9 cellular contexts compared by ENCODE assay signal in genomic region chr1:50423670-50424000, GRCh38. TPM values are rescaled to one million over a fixed set of nuclear protein-coding genes. Genes with fewer than 3 reads are reported as not detected.
A peak's percentile ranks its signal among the peaks of the same experiment; 100 is the strongest.
DNase-seq lines count a peak whose midpoint lies in the region; ATAC-seq and TF ChIP-seq lines count a peak whose summit lies in the region.
"Had no signal": no experiment of that assay in that cellular context is flagged by ENCODE, and none has a peak within 500 bp of the region (broad histone marks: within the 10 kb centered on the region; RNA-seq: fewer than 3 reads in every experiment).

No MANE protein-coding gene starts in this region.

- peaks cover 23% of the 10 kb centered on the region for H3K36me3 Mint-ChIP-seq in activated CD4-positive, alpha-beta T cell treated with anti-CD3 and anti-CD28 coated beads, Interleukin-2, amount 10 ng/mL, durations not matched to agents 24 days and 14 days (ENCODE audit: low read depth)

- H3K27me3 Mint-ChIP-seq in activated CD4-positive, alpha-beta T cell treated with anti-CD3 and anti-CD28 coated beads, Interleukin-2, amount 10 ng/mL, durations not matched to agents 24 days and 14 days: peaks cover 77% of the 10 kb centered on the region

- peak; percentile 72 for DNase-seq in activated CD4-positive, alpha-beta T cell treated with anti-CD3 and anti-CD28 coated beads, Interleukin-2, amount 10 ng/mL, durations not matched to agents 24 days and 14 days
- DNase-seq in activated CD4-positive, alpha-beta T cell treated with anti-CD3 and anti-CD28 coated beads, Interleukin-2, amount 50 U/mL, for 4 hours: no peak
- peak in 1 of 2 experiments; percentile 71 for DNase-seq in SJSA1 (ENCODE audit: low read depth in 1 of 2, low spot score in 2 of 2)
- DNase-seq in right cardiac atrium: no peak
- no peak for DNase-seq in lower leg skin (ENCODE audit: low spot score in 2 of 2)
- DNase-seq in GM03348 (ENCODE audit: low spot score): no peak
- DNase-seq in prostate gland (ENCODE audit: low spot score): no peak

- peak overlapping the region; percentile 80 for H3K27ac ChIP-seq in SJSA1
- no peak overlapping the region for H3K27ac ChIP-seq in right cardiac atrium (ENCODE audit: low read length)
- no peak overlapping the region for H3K27ac ChIP-seq in stomach smooth muscle (ENCODE audit: low read length)
- H3K27ac ChIP-seq in prostate gland: no peak overlapping the region

- TF ChIP-seq POLR2A in lower leg skin (IDR thresholded peaks at IDR 0.05): no peak
- TF ChIP-seq POLR2A in prostate gland (IDR thresholded peaks at IDR 0.05): no peak

- 2% methylated on average over 23 of the region's 23 CpGs for WGBS in right cardiac atrium
- WGBS in lower leg skin, 2 donors: 2% methylated on average over 23 of the region's 23 CpGs
- 4% methylated on average over 23 of the region's 23 CpGs for WGBS in prostate gland

- H3K27ac Mint-ChIP-seq in activated CD4-positive, alpha-beta T cell treated with anti-CD3 and anti-CD28 coated beads, Interleukin-2, amount 10 ng/mL, durations not matched to agents 24 days and 14 days: peak overlapping the region; percentile 68

- H3K4me1 Mint-ChIP-seq in activated CD4-positive, alpha-beta T cell treated with anti-CD3 and anti-CD28 coated beads, Interleukin-2, amount 10 ng/mL, durations not matched to agents 24 days and 14 days: peaks cover 41% of the 10 kb centered on the region

- TF ChIP-seq CTCF in lower leg skin (IDR thresholded peaks at IDR 0.05) (no peak), prostate gland (IDR thresholded peaks at IDR 0.05) (no peak)

- H3K4me3 ChIP-seq in SJSA1 (peak overlapping the region; percentile 57), right cardiac atrium (ENCODE audit: low read length) (peak overlapping the region; percentile 49), stomach smooth muscle (ENCODE audit: low read length in 2 of 2) (peak overlapping the region; percentile 13 to 67), lower leg skin (ENCODE audit: low read depth, poor library complexity, severe bottlenecking) (no peak overlapping the region), prostate gland (no peak overlapping the region)

- H3K4me3 Mint-ChIP-seq in activated CD4-positive, alpha-beta T cell treated with anti-CD3 and anti-CD28 coated beads, Interleukin-2, amount 10 ng/mL, durations not matched to agents 24 days and 14 days: peak overlapping the region; percentile 70

- peaks cover 22% of the 10 kb centered on the region for H3K9me3 Mint-ChIP-seq in activated CD4-positive, alpha-beta T cell treated with anti-CD3 and anti-CD28 coated beads, Interleukin-2, amount 10 ng/mL, durations not matched to agents 24 days and 14 days

- H3K9me3 ChIP-seq in SJSA1 (replicated peaks): peaks cover 8% of the 10 kb centered on the region; the same call in 1 of the 2 replicates
- no peaks in the 10 kb centered on the region for H3K9me3 ChIP-seq in right cardiac atrium (ENCODE audit: control insufficient read depth, low read length)
- H3K9me3 ChIP-seq in stomach smooth muscle (ENCODE audit: control insufficient read depth in 2 of 2, low read length in 2 of 2): peaks cover 3% of the 10 kb centered on the region in 2 donors
- no peaks in the 10 kb centered on the region for H3K9me3 ChIP-seq in prostate gland

- no peak for ATAC-seq in right cardiac atrium

- H3K36me3 ChIP-seq in SJSA1 (peaks cover 28% of the 10 kb centered on the region), stomach smooth muscle (ENCODE audit: control insufficient read depth in 2 of 2, insufficient read depth in 2 of 2, low read length in 2 of 2) (no peaks in the 10 kb centered on the region), prostate gland (no peaks in the 10 kb centered on the region)

- H3K27me3 ChIP-seq in SJSA1 (replicated peaks): no peaks in the 10 kb centered on the region; the same call in 1 of the 2 replicates
- H3K27me3 ChIP-seq in right cardiac atrium (ENCODE audit: control insufficient read depth, insufficient read depth): no peaks in the 10 kb centered on the region
- H3K27me3 ChIP-seq in stomach smooth muscle (ENCODE audit: control insufficient read depth in 1 of 2, insufficient read depth in 2 of 2, low read length in 2 of 2): peaks cover 78 to 98% of the 10 kb centered on the region in 2 donors
- peaks cover 72% of the 10 kb centered on the region for H3K27me3 ChIP-seq in prostate gland (replicated peaks; ENCODE audit: insufficient read depth)

- intact Hi-C loops in activated CD4-positive, alpha-beta T cell treated with anti-CD3 and anti-CD28 coated beads, Interleukin-2, amount 10 ng/mL, durations not matched to agents 24 days and 14 days (cut with micrococcal nuclease): no loop called here
- intact Hi-C loops in right cardiac atrium (cut with DNase I): no loop called here
- intact Hi-C loops in lower leg skin (cut with DNase I; ENCODE audit: low total_unique reads): no loop called here
- intact Hi-C loops in prostate gland (cut with DNase I): no loop called here

- H3K9ac ChIP-seq in stomach smooth muscle (ENCODE audit: low read length in 2 of 2): no peak overlapping the region

- H3K4me1 ChIP-seq in SJSA1 (replicated peaks): peaks cover 11% of the 10 kb centered on the region
- H3K4me1 ChIP-seq in right cardiac atrium (ENCODE audit: control insufficient read depth, insufficient read depth, low read length): peaks cover 6% of the 10 kb centered on the region
- peaks cover 50% of the 10 kb centered on the region for H3K4me1 ChIP-seq in stomach smooth muscle (ENCODE audit: control insufficient read depth, insufficient read depth, low read length)
- no peaks in the 10 kb centered on the region for H3K4me1 ChIP-seq in prostate gland (replicated peaks)

RNA-seq across cellular contexts. Expression of gene DMRTA2, which starts 0.4 kb away (rescaled TPM):
- not detected in 2 replicates for total RNA-seq in activated CD4-positive, alpha-beta T cell treated with anti-CD3 and anti-CD28 coated beads, Interleukin-2, amount 10 ng/mL, durations not matched to agents 24 days and 14 days
- 15.0 and 16.3 TPM in 2 replicates for total RNA-seq in SJSA1 (2014; rRNA removed; shearing (Covaris generic))
- total RNA-seq in right cardiac atrium (not detected), lower leg skin (under 1 TPM in 1 of 4 donors, not detected in 3; 0.23 TPM), prostate gland (1 to 10 TPM in 1 of 2 donors, not detected in 1; 1.1 TPM)
- polyA plus RNA-seq in right cardiac atrium: 0.05 TPM
- total RNA-seq: kidney epithelial cell had no signal

Comparison
In these comparisons a context has a peak if more than half of its experiments do, and no peak if none do; other contexts are left out.
1. H3K4me3 ChIP-seq: peak in SJSA1 (single experiment), right cardiac atrium (single experiment) and stomach smooth muscle (2 of 2); none in lower leg skin (single experiment) and prostate gland (0 of 2).